29 cellular contexts compared by ENCODE assay signal in the genomic region with DNA sequence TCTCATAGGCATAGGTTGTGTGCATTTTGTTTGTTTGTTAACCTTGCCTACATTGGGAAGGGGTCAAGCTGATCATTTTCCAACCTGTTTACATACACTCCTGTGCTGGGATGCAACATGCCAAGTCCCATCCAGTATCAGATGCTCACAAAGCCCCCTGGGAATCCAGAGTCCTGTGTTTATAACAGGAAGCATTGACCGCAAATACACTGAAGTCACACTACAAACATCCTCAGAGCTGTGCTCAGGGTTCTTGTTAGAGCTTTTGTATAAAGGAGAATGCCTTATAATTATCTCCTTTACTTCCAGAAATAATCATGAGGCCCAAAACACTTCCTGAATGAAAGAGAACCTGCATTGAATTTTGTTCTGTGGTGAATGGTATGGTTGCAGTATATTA.
"Had no signal": no experiment of that assay in that cellular context is flagged by ENCODE, and none has a peak within 500 bp of the region (broad histone marks: within the 10 kb centered on the region; RNA-seq: fewer than 3 reads in every experiment).

No MANE protein-coding gene starts in this region.

- H3K27ac ChIP-seq: breast epithelium, SJCRH30, SK-N-MC, WERI-Rb-1 had no signal

- H3K9me3 ChIP-seq: breast epithelium, SJCRH30 had no signal

- H3K36me3 ChIP-seq: breast epithelium, SJCRH30, WERI-Rb-1 had no signal

- ATAC-seq: activated CD8-positive, alpha-beta memory T cell treated with anti-CD3 and anti-CD28 coated beads, Interleukin-2, amount 10 ng/mL, durations not matched to agents 7 days and 5 days; K562 had no signal

- H3K4me1 ChIP-seq: breast epithelium, SJCRH30 had no signal

- DNase-seq: activated CD4-positive, alpha-beta memory T cell treated with anti-CD3 and anti-CD28 coated beads, Interleukin-2, amount 10 ng/mL, durations not matched to agents 7 days and 5 days; activated CD4-positive, alpha-beta T cell treated with anti-CD3 and anti-CD28 coated beads for 1 hour; activated CD4-positive, alpha-beta T cell treated with anti-CD3 and anti-CD28 coated beads for 48 hours; activated CD4-positive, CD25-positive, alpha-beta regulatory T cell; activated CD8-positive, alpha-beta memory T cell treated with anti-CD3 and anti-CD28 coated beads for 24 hours; activated CD8-positive, alpha-beta memory T cell treated with anti-CD3 and anti-CD28 coated beads, Interleukin-2, amount 10 ng/mL, durations not matched to agents 7 days and 5 days; activated CD8-positive, alpha-beta memory T cell treated with anti-CD3 and anti-CD28 coated beads, Interleukin-2, amount 50 U/mL, for 48 hours; activated effector memory CD4-positive, alpha-beta T cell treated with Interleukin-2 at 50 U/mL for 16 hours; activated naive CD4-positive, alpha-beta T cell; activated naive CD4-positive, alpha-beta T cell treated with anti-CD3 and anti-CD28 coated beads, Interleukin-2, amount 50 U/mL, for 16 hours; activated naive CD8-positive, alpha-beta T cell treated with anti-CD3 and anti-CD28 coated beads for 36 hours; activated T-cell treated with anti-CD3 and anti-CD28 coated beads, Interleukin-2, amount 50 U/mL, for 48 hours; amniotic stem cell; aorta; central memory CD4-positive, alpha-beta T cell; NCI-H1105; NCI-H1417 treated with DMSO at 0.1 percent for 48 hours; NCI-H1694; NCI-H1930; NCI-H2081 treated with DMSO at 0.1 percent for 48 hours; NCI-H226; NCI-H524; SHP77; SJCRH30; T1000; WERI-Rb-1 had no signal

- H3K27me3 ChIP-seq: breast epithelium, SJCRH30 had no signal

- H3K4me3 ChIP-seq: breast epithelium, K562, SJCRH30, SK-N-MC had no signal
